Comparison of ENCODE assay signal across 1 cellular context in the genomic region with DNA sequence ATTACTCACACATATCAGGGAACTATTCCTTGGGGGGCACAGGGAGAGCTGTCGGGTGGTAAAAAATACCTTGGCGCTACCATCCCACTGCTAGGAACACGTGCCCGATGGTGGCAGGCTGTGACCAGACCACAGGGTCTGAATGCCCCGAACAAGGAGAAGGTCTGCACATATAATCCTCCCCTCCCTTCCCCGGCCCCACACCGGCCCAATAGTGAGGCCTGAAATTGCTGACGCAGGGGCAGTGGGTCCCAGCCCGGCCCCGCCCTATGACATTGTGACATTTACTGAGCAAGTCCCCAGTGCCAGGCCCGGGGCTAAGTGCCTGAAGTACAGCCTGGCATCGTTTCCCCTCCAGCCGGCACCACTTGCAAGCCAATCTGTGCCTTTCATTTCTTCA.
TF ChIP-seq lines count a peak whose summit lies in the region.

No MANE protein-coding gene starts in this region.

TF ChIP-seq in HepG2, 621 proteins besides CTCF, POLR2A, EP300 and RAD21:
- TF ChIP-seq SNAI1 (CRISPR knock-in tag; IDR thresholded peaks at IDR 0.05; ENCODE audit: borderline replicate concordance) (no peak), ZNF740 (CRISPR knock-in tag; IDR thresholded peaks at IDR 0.05) (no peak), ELF1 (CRISPR knock-in tag; IDR thresholded peaks at IDR 0.05) (no peak), ZNF652 (CRISPR knock-in tag; IDR thresholded peaks at IDR 0.05; ENCODE audit: borderline replicate concordance, low read depth) (no peak)
TF ChIP-seq in HepG2: peak in this region for 0.
